10 cellular contexts compared by ENCODE assay signal in the genomic region with DNA sequence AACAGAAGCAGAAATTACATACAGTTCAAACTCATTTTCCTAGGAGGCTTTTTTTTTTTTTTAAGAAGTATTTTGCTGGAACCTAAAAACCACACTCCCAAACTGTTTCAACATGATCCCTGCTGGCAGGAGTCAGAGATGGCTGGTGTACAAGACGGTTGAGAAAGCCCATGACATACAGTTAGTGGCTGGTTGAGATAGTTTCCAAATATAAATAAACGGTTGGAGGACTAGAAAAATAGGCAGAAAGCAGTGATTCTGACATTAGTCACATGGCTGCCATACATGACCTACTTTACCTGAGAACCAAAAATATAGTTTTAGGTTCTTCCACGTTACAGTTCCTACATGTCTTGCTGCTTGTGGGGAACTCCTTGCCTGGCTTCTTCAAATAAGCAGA. TPM values are rescaled to one million over a fixed set of nuclear protein-coding genes. Genes with fewer than 3 reads are reported as not detected.
DNase-seq lines count a peak whose midpoint lies in the region; ATAC-seq and TF ChIP-seq lines count a peak whose summit lies in the region.
"Had no signal": no experiment of that assay in that cellular context is flagged by ENCODE, and none has a peak within 500 bp of the region (broad histone marks: within the 10 kb centered on the region; RNA-seq: fewer than 3 reads in every experiment).

No MANE protein-coding gene starts in this region.

- H3K9me3 Mint-ChIP-seq in naive thymus-derived CD8-positive, alpha-beta T cell = no peaks in the 10 kb centered on the region
- H3K9me3 Mint-ChIP-seq: activated B cell treated with CpG ODN at 0.5 μM for 24 hours had no signal

- H3K36me3 Mint-ChIP-seq in naive thymus-derived CD8-positive, alpha-beta T cell = no peaks in the 10 kb centered on the region

- intact Hi-C loops in lower leg skin (cut with DNase I; ENCODE audit: low total_unique reads) = loop anchor here (5.0 kb wide), 1 partner anchor 393 kb away; no protein-coding TSS in a partner anchor

- no peak for ATAC-seq in naive thymus-derived CD8-positive, alpha-beta T cell
- no peak for ATAC-seq in HG03095 (IDR thresholded peaks at IDR 0.05; ENCODE audit: unreplicated experiment)
- ATAC-seq: K562 had no signal

- in situ Hi-C loops in brain microvascular endothelial cell (cut with HindIII; ENCODE audit: low pct_ligation_motif_present, low sequenced_read_pairs) = loop anchor here (25.0 kb wide), 2 partner anchors 248 to 398 kb away; partner anchors contain the start of gene MYO10

- TF ChIP-seq POLR2A in lower leg skin (IDR thresholded peaks at IDR 0.05) = no peak

- POLR2A ChIA-PET in naive thymus-derived CD8-positive, alpha-beta T cell (lab: Charles Lee) = no interaction called here

- H3K27ac ChIP-seq in brain microvascular endothelial cell = peak overlapping the region; percentile 71

- peak; percentile 50 for TF ChIP-seq CTCF in LNCaP clone FGC (IDR thresholded peaks at IDR 0.05; ENCODE audit: control insufficient read depth, extremely low read depth, insufficient read depth)
- TF ChIP-seq CTCF in brain microvascular endothelial cell (IDR thresholded peaks at IDR 0.05; ENCODE audit: low read depth, low read length, missing control alignments) = no peak
- no peak for TF ChIP-seq CTCF in lower leg skin (IDR thresholded peaks at IDR 0.05)

- 33 to 35% methylated on average over 3 of the region's 3 CpGs for WGBS in lower leg skin, 2 donors

- peaks cover 0 to 6% (median 3%) of the 10 kb centered on the region in 4 donors for H3K4me1 Mint-ChIP-seq in naive thymus-derived CD8-positive, alpha-beta T cell

- H3K27me3 ChIP-seq in brain microvascular endothelial cell (replicated peaks) = no peaks in the 10 kb centered on the region

- H3K4me3 ChIP-seq in LNCaP clone FGC (ENCODE audit: low read depth, low read length) (no peak overlapping the region), brain microvascular endothelial cell (ENCODE audit: low read depth, low read length) (no peak overlapping the region), lower leg skin (ENCODE audit: low read depth, poor library complexity, severe bottlenecking) (no peak overlapping the region)
- H3K4me3 ChIP-seq: K562 had no signal

- no peak overlapping the region for H3K27ac Mint-ChIP-seq in naive thymus-derived CD8-positive, alpha-beta T cell
- H3K27ac Mint-ChIP-seq: activated B cell treated with CpG ODN at 0.5 μM for 24 hours had no signal

- H3K4me3 Mint-ChIP-seq in naive thymus-derived CD8-positive, alpha-beta T cell = no peak overlapping the region
- H3K4me3 Mint-ChIP-seq: activated B cell treated with CpG ODN at 0.5 μM for 24 hours had no signal

- H3K27me3 Mint-ChIP-seq in naive thymus-derived CD8-positive, alpha-beta T cell = peaks cover 6 to 31% (median 13%) of the 10 kb centered on the region in 5 donors

- DNase-seq in LNCaP clone FGC (ENCODE audit: low read depth) (peak; percentile 11), brain microvascular endothelial cell (peak; percentile 79), lower leg skin (ENCODE audit: low spot score in 2 of 2) (peak; percentile 77 to 91), NCI-H510A treated with DMSO at 0.1 percent for 48 hours (lab: John Stamatoyannopoulos, UW) (no peak), NCI-H2227 (lab: John Stamatoyannopoulos, UW; ENCODE audit: unreplicated experiment) (no peak)
- DNase-seq in naive thymus-derived CD8-positive, alpha-beta T cell = no peak
- DNase-seq: activated B cell treated with CpG ODN at 0.5 μM for 24 hours; activated naive CD4-positive, alpha-beta T cell treated with Interleukin-2 at 50 U/mL for 16 hours had no signal

- H3K36me3 ChIP-seq in brain microvascular endothelial cell (replicated peaks) = no peaks in the 10 kb centered on the region

RNA-seq across cellular contexts. Expression of gene BASP1, which starts 31.7 kb away (rescaled TPM):
- total RNA-seq in lower leg skin = 10 to 100 TPM; 22.1 to 37.1 (median 26.8) TPM
- 1 to 10 TPM; 1.5 to 2.4 TPM for total RNA-seq in naive thymus-derived CD8-positive, alpha-beta T cell
- polyA plus RNA-seq in naive thymus-derived CD8-positive, alpha-beta T cell = under 1 TPM in 2 of 3 donors, not detected in 1; 0.09 to 0.16 TPM
- polyA plus RNA-seq: K562 had no signal

Comparison
In these comparisons a context has a peak if more than half of its experiments do, and no peak if none do; other contexts are left out.
1. DNase-seq: peak in LNCaP clone FGC (single experiment), brain microvascular endothelial cell (single experiment) and lower leg skin (2 of 2); none in naive thymus-derived CD8-positive, alpha-beta T cell (0 of 10), NCI-H510A treated with DMSO at 0.1 percent for 48 hours (single experiment) and NCI-H2227 (single experiment).
2. RNA of gene BASP1, which starts 31.7 kb away (total RNA-seq): 22.1 to 37.1 TPM in lower leg skin; 1.5 to 2.4 TPM in naive thymus-derived CD8-positive, alpha-beta T cell; every median in the first group is over 4 times any median in the second.